1 cellular context compared by ENCODE assay signal in the genomic region with DNA sequence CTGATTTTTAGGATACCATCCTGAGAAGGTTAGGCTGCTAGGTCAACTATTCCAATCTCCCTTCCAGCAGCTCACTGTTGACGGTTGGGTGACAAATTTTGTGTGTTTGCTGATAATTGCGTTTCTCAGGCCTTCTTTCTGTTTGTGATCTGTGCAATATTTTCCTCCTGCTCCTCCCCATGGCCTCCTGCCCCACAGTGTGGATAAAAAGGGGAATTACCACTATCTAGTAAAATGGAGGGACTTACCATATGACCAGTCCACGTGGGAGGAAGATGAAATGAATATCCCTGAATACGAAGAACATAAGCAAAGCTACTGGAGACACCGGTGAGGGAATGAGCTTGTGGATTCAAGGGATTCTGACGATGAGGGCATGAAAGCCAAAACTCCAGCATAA.
TF ChIP-seq lines count a peak whose summit lies in the region.

No MANE protein-coding gene starts in this region.

TF ChIP-seq in GM12878, 131 proteins besides CTCF, POLR2A, EP300 and RAD21:
- TF ChIP-seq, protein P1, sequence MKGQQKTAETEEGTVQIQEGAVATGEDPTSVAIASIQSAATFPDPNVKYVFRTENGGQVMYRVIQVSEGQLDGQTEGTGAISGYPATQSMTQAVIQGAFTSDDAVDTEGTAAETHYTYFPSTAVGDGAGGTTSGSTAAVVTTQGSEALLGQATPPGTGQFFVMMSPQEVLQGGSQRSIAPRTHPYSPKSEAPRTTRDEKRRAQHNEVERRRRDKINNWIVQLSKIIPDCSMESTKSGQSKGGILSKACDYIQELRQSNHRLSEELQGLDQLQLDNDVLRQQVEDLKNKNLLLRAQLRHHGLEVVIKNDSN (IDR thresholded peaks at IDR 0.05; ENCODE audit: borderline replicate concordance, extremely low read length, insufficient read depth, low read depth, low read length) = no peak
- no peak for TF ChIP-seq ELK1 (IDR thresholded peaks at IDR 0.05; ENCODE audit: low read depth, low read length)
- no peak for TF ChIP-seq TCF3 (IDR thresholded peaks at IDR 0.05; ENCODE audit: borderline replicate concordance, insufficient read depth, low read depth, low read length)
- no peak for TF ChIP-seq MTA2 (IDR thresholded peaks at IDR 0.05; ENCODE audit: low read depth)
- peak; percentile 35; the same call in 1 of the 2 replicates for TF ChIP-seq SMC3 (IDR thresholded peaks at IDR 0.05; ENCODE audit: borderline replicate concordance, low read length)
- TF ChIP-seq SIN3A (IDR thresholded peaks at IDR 0.05; ENCODE audit: low read depth, low read length) = no peak
- no peak for TF ChIP-seq EED (IDR thresholded peaks at IDR 0.05; ENCODE audit: low read depth)
